ENCODE assay signal across 10 cellular contexts in genomic region chr2:210365475-210365874, GRCh38. TPM values are rescaled to one million over a fixed set of nuclear protein-coding genes. Genes with fewer than 3 reads are reported as not detected.
A peak's percentile ranks its signal among the peaks of the same experiment; 100 is the strongest.
DNase-seq lines count a peak whose midpoint lies in the region; ATAC-seq and TF ChIP-seq lines count a peak whose summit lies in the region.
"Not testable (repeated sequence)": the region's sequence is repeated elsewhere in the genome, so short reads cannot be mapped to it uniquely, and the experiment has no call there.
"Had no signal": no experiment of that assay in that cellular context is flagged by ENCODE, and none has a peak within 500 bp of the region (broad histone marks: within the 10 kb centered on the region; RNA-seq: fewer than 3 reads in every experiment).

No MANE protein-coding gene starts in this region.

- intact Hi-C loops in PC-3 (cut with micrococcal nuclease); psoas muscle (cut with DNase I): not testable (repeated sequence)

- POLR2A ChIA-PET in PC-3 (lab: Charles Lee; ENCODE audit: unreplicated experiment): not testable (repeated sequence)

- H3K9me2 ChIP-seq in PC-3 (replicated peaks; ENCODE audit: low read length): not testable (repeated sequence)

- H3K9me3 Mint-ChIP-seq in endodermal cell: peaks cover 14% of the 10 kb centered on the region
- H3K9me3 Mint-ChIP-seq in neural crest cell: not testable (repeated sequence)

- H2AFZ ChIP-seq in PC-3 (ENCODE audit: low read length): not testable (repeated sequence)

- DNase-seq in DMS53 (lab: John Stamatoyannopoulos, UW) (peak; percentile 52), PC-3 (peak; percentile 9), foreskin keratinocyte (peak in 1 of 2 donors; percentile 4)
- DNase-seq in endodermal cell; neural crest cell (ENCODE audit: low read depth, low spot score); psoas muscle: not testable (repeated sequence)

- not testable (repeated sequence) for BruUV-seq in PC-3 (replicated peaks; lab: Mats Ljungman, UMichigan)

- not testable (repeated sequence) for H3K4me1 ChIP-seq in PC-3 (ENCODE audit: insufficient read depth, low read length); foreskin keratinocyte; psoas muscle
- H3K4me1 ChIP-seq in endodermal cell (ENCODE audit: control insufficient read depth, insufficient read depth, low read length): peaks cover 14% of the 10 kb centered on the region

- H3K9ac ChIP-seq in PC-3 (ENCODE audit: low read length); endodermal cell (ENCODE audit: extremely low read depth, low read length, poor library complexity, severe bottlenecking): not testable (repeated sequence)

- WGBS in endodermal cell (ENCODE audit: insufficient coverage in 1 of 2, insufficient read length in 1 of 2), 2 experiments: 60 to 100% methylated on average over 1 to 3 of the region's 3 CpGs
- 78 to 96% (median 89%) methylated on average over 3 of the region's 3 CpGs for WGBS in psoas muscle, 3 donors

- not testable (repeated sequence) for H3K9me3 ChIP-seq in PC-3 (ENCODE audit: low read length); endodermal cell (ENCODE audit: control insufficient read depth, low read length); psoas muscle

- CTCF ChIA-PET in PC-3 (lab: Charles Lee): not testable (repeated sequence)

- not testable (repeated sequence) for H3K27me3 ChIP-seq in PC-3 (ENCODE audit: low read length); endodermal cell (ENCODE audit: control insufficient read depth, insufficient read depth, low read length, poor library complexity, severe bottlenecking); foreskin keratinocyte; psoas muscle (ENCODE audit: insufficient read depth in 3 of 3, low read length in 2 of 3)

- H4K20me1 ChIP-seq in PC-3 (ENCODE audit: low read length): not testable (repeated sequence)

- not testable (repeated sequence) for H3K27me3 Mint-ChIP-seq in endodermal cell (ENCODE audit: insufficient read depth); neural crest cell (ENCODE audit: low read depth)

- not testable (repeated sequence) for H3K4me3 Mint-ChIP-seq in endodermal cell, neural crest cell

- not testable (repeated sequence) for H3K36me3 ChIP-seq in PC-3 (ENCODE audit: low read depth, low read length); endodermal cell (ENCODE audit: control insufficient read depth, insufficient read depth, low read length); psoas muscle (ENCODE audit: insufficient read depth in 1 of 2, low read depth in 1 of 2)

- H3F3A ChIP-seq in PC-3 (ENCODE audit: low read length, unreplicated experiment): not testable (repeated sequence)

- H3K79me2 ChIP-seq in PC-3 (ENCODE audit: low read length): not testable (repeated sequence)

- not testable (repeated sequence) for H3K4me3 ChIP-seq in PC-3 (ENCODE audit: low read length); psoas muscle
- peak overlapping the region; percentile 7 for H3K4me3 ChIP-seq in endodermal cell (ENCODE audit: low read length)

- H3K27ac Mint-ChIP-seq in endodermal cell (peak overlapping the region; percentile 26), neural crest cell (ENCODE audit: unreplicated experiment) (peak overlapping the region; percentile 89)

- not testable (repeated sequence) for TF ChIP-seq CTCF in PC-3 (conservative IDR thresholded peaks at IDR 0.05; ENCODE audit: low read depth, low read length); endodermal cell (conservative IDR thresholded peaks at IDR 0.05); foreskin keratinocyte (conservative IDR thresholded peaks at IDR 0.05); neural crest cell (conservative IDR thresholded peaks at IDR 0.05); psoas muscle (IDR thresholded peaks at IDR 0.05)

- ATAC-seq in PC-3, psoas muscle: not testable (repeated sequence)
- peak; percentile 61 for ATAC-seq in foreskin keratinocyte

- H3K4me2 ChIP-seq in PC-3 (ENCODE audit: low read length): not testable (repeated sequence)

- H3K27ac ChIP-seq in PC-3 (ENCODE audit: low read length); endodermal cell (ENCODE audit: low read depth, low read length); foreskin keratinocyte: not testable (repeated sequence)
- peak overlapping the region; percentile 77 for H3K27ac ChIP-seq in psoas muscle

- H3K36me3 Mint-ChIP-seq in endodermal cell (ENCODE audit: low read depth); neural crest cell (ENCODE audit: low read depth): not testable (repeated sequence)

- H3K4me1 Mint-ChIP-seq in endodermal cell: peaks cover 29% of the 10 kb centered on the region
- H3K4me1 Mint-ChIP-seq in neural crest cell: not testable (repeated sequence)

RNA-seq across cellular contexts. Expression of gene MYL1, which starts 50.5 kb away (rescaled TPM):
- total RNA-seq in PC-3 (2014; rRNA removed): not detected in 2 replicates
- total RNA-seq in endodermal cell: not detected
- polyA plus RNA-seq in endodermal cell (2013, experiment 1 of 2): not detected
- polyA plus RNA-seq in endodermal cell (2013, experiment 2 of 2): not detected
- total RNA-seq in foreskin keratinocyte: not detected in 2 replicates
- polyA plus RNA-seq in foreskin keratinocyte: not detected in 2 replicates
- not detected in 2 replicates for total RNA-seq in neural crest cell
- 1,000 to 10,000 TPM; 2,801 to 9,971 (median 3,746) TPM for total RNA-seq in psoas muscle
- polyA plus RNA-seq in psoas muscle: 1,000 to 10,000 TPM; 2,439 to 6,609 (median 5,589) TPM
- total RNA-seq: CD4-positive, alpha-beta T cell; CD8-positive, alpha-beta memory T cell had no signal
- polyA plus RNA-seq: A549; CD14-positive monocyte; CD8-positive, alpha-beta memory T cell had no signal

Comparison
In these comparisons a context has a peak if more than half of its experiments do, and no peak if none do; other contexts are left out.
1. RNA of gene MYL1, which starts 50.5 kb away (total RNA-seq): 2,801 to 9,971 TPM in psoas muscle; not detected in PC-3, not detected in endodermal cell, not detected in foreskin keratinocyte and not detected in neural crest cell; every median in the first group is over 1,000 times any median in the second.